ENCODE assay signal across 18 cellular contexts in genomic region chr1:91818713-91818975, GRCh38.
DNase-seq lines count a peak whose midpoint lies in the region; ATAC-seq and TF ChIP-seq lines count a peak whose summit lies in the region.
"Had no signal": no experiment of that assay in that cellular context is flagged by ENCODE, and none has a peak within 500 bp of the region (broad histone marks: within the 10 kb centered on the region; RNA-seq: fewer than 3 reads in every experiment).

No MANE protein-coding gene starts in this region.

- H3K36me3 ChIP-seq in endodermal cell (ENCODE audit: control insufficient read depth, insufficient read depth, low read length) (no peaks in the 10 kb centered on the region), thyroid gland (no peaks in the 10 kb centered on the region)
- H3K36me3 ChIP-seq: upper lobe of left lung had no signal

- POLR2A ChIA-PET in activated CD4-positive, alpha-beta memory T cell treated with anti-CD3 and anti-CD28 coated beads, Interleukin-2, amount 10 ng/mL, durations not matched to agents 7 days and 5 days (lab: Charles Lee) = interaction anchor here (1.1 kb wide), 1 partner anchor 15 kb away, joined by 3 read pairs; no protein-coding TSS in a partner anchor
- POLR2A ChIA-PET in activated CD4-positive, alpha-beta memory T cell treated with anti-CD3 and anti-CD28 coated beads for 36 hours (lab: Charles Lee) = no interaction called here
- POLR2A ChIA-PET in naive thymus-derived CD8-positive, alpha-beta T cell (lab: Charles Lee) = no interaction called here

- H3K27ac ChIP-seq in endodermal cell (ENCODE audit: low read depth, low read length) (peak overlapping the region; percentile 30), thyroid gland (peak overlapping the region in 2 of 3 donors; percentile 36 to 51)
- H3K27ac ChIP-seq: 22Rv1 had no signal

- no peaks in the 10 kb centered on the region for H3K9me3 Mint-ChIP-seq in activated CD4-positive, alpha-beta memory T cell treated with anti-CD3 and anti-CD28 coated beads, Interleukin-2, amount 10 ng/mL, durations not matched to agents 7 days and 5 days
- no peaks in the 10 kb centered on the region for H3K9me3 Mint-ChIP-seq in activated CD4-positive, alpha-beta memory T cell treated with anti-CD3 and anti-CD28 coated beads for 36 hours
- H3K9me3 Mint-ChIP-seq in endodermal cell = no peaks in the 10 kb centered on the region
- no peaks in the 10 kb centered on the region for H3K9me3 Mint-ChIP-seq in natural killer cell
- H3K9me3 Mint-ChIP-seq in naive thymus-derived CD8-positive, alpha-beta T cell = no peaks in the 10 kb centered on the region
- H3K9me3 Mint-ChIP-seq: stimulated activated memory B cell treated with anti-CD40 and anti-IgM and Interleukin-4, amounts not matched to agents 10 μg/mL and 1 μg/mL and 100 μg/mL, for 72 hours had no signal

- CTCF ChIA-PET in activated CD4-positive, alpha-beta memory T cell treated with anti-CD3 and anti-CD28 coated beads, Interleukin-2, amount 10 ng/mL, durations not matched to agents 7 days and 5 days (lab: Charles Lee) = interaction anchor here (1.4 kb wide), 1 partner anchor 65 kb away, joined by 3 read pairs; no protein-coding TSS in a partner anchor
- CTCF ChIA-PET in activated CD4-positive, alpha-beta memory T cell treated with anti-CD3 and anti-CD28 coated beads for 36 hours (lab: Charles Lee) = interaction anchor here (1.4 kb wide), 1 partner anchor 44 kb away, joined by 3 read pairs; no protein-coding TSS in a partner anchor

- H3K9me3 ChIP-seq in endodermal cell (ENCODE audit: control insufficient read depth, low read length) = no peaks in the 10 kb centered on the region
- no peaks in the 10 kb centered on the region for H3K9me3 ChIP-seq in thyroid gland
- H3K9me3 ChIP-seq: upper lobe of left lung had no signal

- no peak overlapping the region for H3K4me3 Mint-ChIP-seq in activated CD4-positive, alpha-beta memory T cell treated with anti-CD3 and anti-CD28 coated beads, Interleukin-2, amount 10 ng/mL, durations not matched to agents 7 days and 5 days
- H3K4me3 Mint-ChIP-seq in activated CD4-positive, alpha-beta memory T cell treated with anti-CD3 and anti-CD28 coated beads for 36 hours = no peak overlapping the region
- H3K4me3 Mint-ChIP-seq in endodermal cell (no peak overlapping the region), natural killer cell (peak overlapping the region; percentile 50)
- no peak overlapping the region for H3K4me3 Mint-ChIP-seq in naive thymus-derived CD8-positive, alpha-beta T cell
- H3K4me3 Mint-ChIP-seq: stimulated activated memory B cell treated with anti-CD40 and anti-IgM and Interleukin-4, amounts not matched to agents 10 μg/mL and 1 μg/mL and 100 μg/mL, for 72 hours had no signal

- H3K27me3 Mint-ChIP-seq in activated CD4-positive, alpha-beta memory T cell treated with anti-CD3 and anti-CD28 coated beads, Interleukin-2, amount 10 ng/mL, durations not matched to agents 7 days and 5 days = peaks cover 2% of the 10 kb centered on the region
- H3K27me3 Mint-ChIP-seq in activated CD4-positive, alpha-beta memory T cell treated with anti-CD3 and anti-CD28 coated beads for 36 hours = no peaks in the 10 kb centered on the region
- H3K27me3 Mint-ChIP-seq in endodermal cell (ENCODE audit: insufficient read depth) = no peaks in the 10 kb centered on the region
- H3K27me3 Mint-ChIP-seq in natural killer cell (ENCODE audit: low read depth in 2 of 2) = no peaks in the 10 kb centered on the region
- no peaks in the 10 kb centered on the region for H3K27me3 Mint-ChIP-seq in naive thymus-derived CD8-positive, alpha-beta T cell

- H3K4me1 ChIP-seq in endodermal cell (ENCODE audit: control insufficient read depth, insufficient read depth, low read length) (no peaks in the 10 kb centered on the region), thyroid gland (peaks cover 24 to 39% of the 10 kb centered on the region in 2 donors)

- TF ChIP-seq CTCF in endodermal cell (conservative IDR thresholded peaks at IDR 0.05) (no peak), natural killer cell (IDR thresholded peaks at IDR 0.05) (no peak), thyroid gland (IDR thresholded peaks at IDR 0.05) (no peak)

- no peak overlapping the region for H3K4me3 ChIP-seq in endodermal cell (ENCODE audit: low read length)
- no peak overlapping the region for H3K4me3 ChIP-seq in thyroid gland (replicated peaks in 1 of 3)
- H3K4me3 ChIP-seq: upper lobe of left lung had no signal

- peaks cover 12% of the 10 kb centered on the region for H3K36me3 Mint-ChIP-seq in activated CD4-positive, alpha-beta memory T cell treated with anti-CD3 and anti-CD28 coated beads, Interleukin-2, amount 10 ng/mL, durations not matched to agents 7 days and 5 days (ENCODE audit: low read depth)
- no peaks in the 10 kb centered on the region for H3K36me3 Mint-ChIP-seq in activated CD4-positive, alpha-beta memory T cell treated with anti-CD3 and anti-CD28 coated beads for 36 hours
- no peaks in the 10 kb centered on the region for H3K36me3 Mint-ChIP-seq in endodermal cell (ENCODE audit: low read depth)
- no peaks in the 10 kb centered on the region for H3K36me3 Mint-ChIP-seq in natural killer cell
- H3K36me3 Mint-ChIP-seq in naive thymus-derived CD8-positive, alpha-beta T cell = no peaks in the 10 kb centered on the region
- H3K36me3 Mint-ChIP-seq: stimulated activated memory B cell treated with anti-CD40 and anti-IgM and Interleukin-4, amounts not matched to agents 10 μg/mL and 1 μg/mL and 100 μg/mL, for 72 hours had no signal

- H3K9ac ChIP-seq in endodermal cell (ENCODE audit: extremely low read depth, low read length, poor library complexity, severe bottlenecking) = no peak overlapping the region

- H3K27ac Mint-ChIP-seq in activated CD4-positive, alpha-beta memory T cell treated with anti-CD3 and anti-CD28 coated beads, Interleukin-2, amount 10 ng/mL, durations not matched to agents 7 days and 5 days = peak overlapping the region; percentile 17
- no peak overlapping the region for H3K27ac Mint-ChIP-seq in activated CD4-positive, alpha-beta memory T cell treated with anti-CD3 and anti-CD28 coated beads for 36 hours
- H3K27ac Mint-ChIP-seq in endodermal cell (no peak overlapping the region), natural killer cell (peak overlapping the region; percentile 70 to 95)
- H3K27ac Mint-ChIP-seq in naive thymus-derived CD8-positive, alpha-beta T cell = peak overlapping the region in 2 of 10 donors; percentile 2 to 56
- H3K27ac Mint-ChIP-seq: stimulated activated memory B cell treated with anti-CD40 and anti-IgM and Interleukin-4, amounts not matched to agents 10 μg/mL and 1 μg/mL and 100 μg/mL, for 72 hours had no signal

- ATAC-seq in natural killer cell (peak; percentile 43 to 64 (median 63)), GM18505 (IDR thresholded peaks at IDR 0.05; ENCODE audit: unreplicated experiment) (no peak)
- ATAC-seq in naive thymus-derived CD8-positive, alpha-beta T cell = no peak
- ATAC-seq: stimulated activated memory B cell treated with anti-CD40 and anti-IgM and Interleukin-4, amounts not matched to agents 10 μg/mL and 1 μg/mL and 100 μg/mL, for 72 hours had no signal

- TF ChIP-seq POLR2A in thyroid gland (IDR thresholded peaks at IDR 0.05) = no peak
- no peak for TF ChIP-seq POLR2A in GM18505 (IDR thresholded peaks at IDR 0.05; ENCODE audit: borderline replicate concordance, extremely low read depth, insufficient read depth, insufficient read length)

- H3K27me3 ChIP-seq in endodermal cell (ENCODE audit: control insufficient read depth, insufficient read depth, low read length, poor library complexity, severe bottlenecking) = no peaks in the 10 kb centered on the region
- no peaks in the 10 kb centered on the region for H3K27me3 ChIP-seq in thyroid gland
- H3K27me3 ChIP-seq: upper lobe of left lung had no signal

- intact Hi-C loops in activated CD4-positive, alpha-beta memory T cell treated with anti-CD3 and anti-CD28 coated beads for 36 hours (cut with micrococcal nuclease) = no loop called here
- intact Hi-C loops in natural killer cell (cut with micrococcal nuclease) (loop anchor here (2.0 to 5.0 kb wide), 2 partner anchors 14 to 261 kb away; no protein-coding TSS in a partner anchor), thyroid gland (cut with DNase I) (no loop called here)

- no peak for DNase-seq in activated CD4-positive, alpha-beta memory T cell treated with anti-CD3 and anti-CD28 coated beads, Interleukin-2, amount 10 ng/mL, durations not matched to agents 7 days and 5 days
- no peak for DNase-seq in activated CD4-positive, alpha-beta memory T cell treated with anti-CD3 and anti-CD28 coated beads for 36 hours
- DNase-seq in endodermal cell (no peak), natural killer cell (no peak), thyroid gland (no peak), NCI-H1436 treated with DMSO at 0.1 percent for 48 hours (lab: John Stamatoyannopoulos, UW) (no peak)
- DNase-seq in naive thymus-derived CD8-positive, alpha-beta T cell = no peak
- DNase-seq: C1 segment of cervical spinal cord; caudate nucleus; effector CD4-positive, alpha-beta T cell; H7; Kasumi-1; left cardiac atrium; posterior cingulate gyrus; upper lobe of left lung had no signal

- H3K4me1 Mint-ChIP-seq in activated CD4-positive, alpha-beta memory T cell treated with anti-CD3 and anti-CD28 coated beads, Interleukin-2, amount 10 ng/mL, durations not matched to agents 7 days and 5 days = peaks cover 36% of the 10 kb centered on the region
- peaks cover 26% of the 10 kb centered on the region for H3K4me1 Mint-ChIP-seq in activated CD4-positive, alpha-beta memory T cell treated with anti-CD3 and anti-CD28 coated beads for 36 hours (ENCODE audit: low read depth)
- H3K4me1 Mint-ChIP-seq in endodermal cell (peaks cover 6% of the 10 kb centered on the region), natural killer cell (peaks cover 82 to 83% of the 10 kb centered on the region in 2 donors)
- peaks cover 2 to 43% (median 16%) of the 10 kb centered on the region in 4 donors for H3K4me1 Mint-ChIP-seq in naive thymus-derived CD8-positive, alpha-beta T cell
- H3K4me1 Mint-ChIP-seq: stimulated activated memory B cell treated with anti-CD40 and anti-IgM and Interleukin-4, amounts not matched to agents 10 μg/mL and 1 μg/mL and 100 μg/mL, for 72 hours had no signal

- WGBS in endodermal cell (ENCODE audit: insufficient coverage in 1 of 2, insufficient read length in 1 of 2), 2 experiments = 100% methylated on average over 1 of the region's 1 CpG; no CpG with 5 or more reads in 1 of the 2 experiments
- 18 to 25% methylated on average over 1 of the region's 1 CpG for WGBS in thyroid gland, 2 donors

Comparison
In these comparisons a context has a peak if more than half of its experiments do, and no peak if none do; other contexts are left out.
1. H3K27ac Mint-ChIP-seq: peak in activated CD4-positive, alpha-beta memory T cell treated with anti-CD3 and anti-CD28 coated beads, Interleukin-2, amount 10 ng/mL, durations not matched to agents 7 days and 5 days (single experiment) and natural killer cell (2 of 2); none in activated CD4-positive, alpha-beta memory T cell treated with anti-CD3 and anti-CD28 coated beads for 36 hours (single experiment) and endodermal cell (single experiment).
2. ATAC-seq: peak in natural killer cell (3 of 3); none in GM18505 (single experiment) and naive thymus-derived CD8-positive, alpha-beta T cell (0 of 2).